Comparison of ENCODE assay signal across 8 cellular contexts in genomic region chr1:161045749-161046573, GRCh38. TPM values are rescaled to one million over a fixed set of nuclear protein-coding genes. Genes with fewer than 3 reads are reported as not detected.
A peak's percentile ranks its signal among the peaks of the same experiment; 100 is the strongest.
DNase-seq lines count a peak whose midpoint lies in the region; ATAC-seq, FAIRE-seq and TF ChIP-seq lines count a peak whose summit lies in the region.

USF1 (minus strand) TSS chr1:161045977; CDS start chr1:161043275, 2,702 bp downstream.

- peak within 1 kb of the TSS; percentile 80 to 96 (median 87) for H3K27ac ChIP-seq in adrenal gland
- peak within 1 kb of the TSS; percentile 86 to 98 (median 95) for H3K27ac ChIP-seq in heart right ventricle
- H3K27ac ChIP-seq in upper lobe of right lung, result peak within 1 kb of the TSS; percentile 98

- intact Hi-C loops in adrenal gland (cut with DNase I), result no loop called here
- intact Hi-C loops in heart right ventricle (cut with DNase I), result loop anchor here in 7 of 10 donors (1.0 to 10.0 kb wide), 7 partner anchors 27 to 706 kb away; partner anchors contain the start of genes KLHDC9 (in 2 of the 7), NIT1 (in 1 of the 7) and PFDN2 (in 1 of the 7)
- intact Hi-C loops in posterior vena cava (cut with DNase I), result no loop called here
- intact Hi-C loops in upper lobe of right lung (cut with DNase I), result no loop called here

- 0% methylated on average over 21 to 29 of the region's 29 CpGs for WGBS in adrenal gland, 4 donors
- 0 to 1% methylated on average over 29 of the region's 29 CpGs for WGBS in heart right ventricle, 2 donors

- DNase-seq in GM12891 (ENCODE audit: insufficient read length, low spot score) (peak; percentile 75), NCI-H146 (lab: John Stamatoyannopoulos, UW) (peak; percentile 95), T-helper 1 cell (peak; percentile 83 to 96 (median 86)), adrenal gland (peak; percentile 94 to 98 (median 94)), heart right ventricle (peak; percentile 90 to 94), posterior vena cava (ENCODE audit: low spot score) (peak; percentile 97), upper lobe of right lung (peak; percentile 95)

- ATAC-seq in HG02852 (IDR thresholded peaks at IDR 0.05; ENCODE audit: unreplicated experiment) (peak; percentile 64), heart right ventricle (peak; percentile 97 to 98 (median 98)), upper lobe of right lung (peak; percentile 93)

- peak; percentile 98 for FAIRE-seq in GM12891 (lab: Jason Lieb, UNC)

- TF ChIP-seq CTCF in adrenal gland (IDR thresholded peaks at IDR 0.05) (no peak), heart right ventricle (IDR thresholded peaks at IDR 0.05) (no peak), upper lobe of right lung (IDR thresholded peaks at IDR 0.05) (no peak)

- H3K9me3 ChIP-seq in adrenal gland (replicated peaks in 1 of 3) (no peaks in the 10 kb centered on the region), heart right ventricle (no peaks in the 10 kb centered on the region), upper lobe of right lung (no peaks in the 10 kb centered on the region)

- H3K36me3 ChIP-seq in adrenal gland (replicated peaks in 1 of 2), result peaks cover 0 to 31% of the 10 kb centered on the region in 2 donors
- H3K36me3 ChIP-seq in heart right ventricle, result peaks cover 0 to 47% (median 21%) of the 10 kb centered on the region in 9 donors
- H3K36me3 ChIP-seq in upper lobe of right lung, result peaks cover 28% of the 10 kb centered on the region

- H3K27me3 ChIP-seq in adrenal gland (no peaks in the 10 kb centered on the region), heart right ventricle (no peaks in the 10 kb centered on the region), upper lobe of right lung (no peaks in the 10 kb centered on the region)

- H3K4me3 ChIP-seq in adrenal gland, result peak within 1 kb of the TSS; percentile 31 to 94 (median 87)
- peak within 1 kb of the TSS; percentile 65 to 98 (median 86) for H3K4me3 ChIP-seq in heart right ventricle
- H3K4me3 ChIP-seq in upper lobe of right lung, result peak within 1 kb of the TSS; percentile 97

- peaks cover 10 to 11% of the 10 kb centered on the region in 2 donors for H3K4me1 ChIP-seq in adrenal gland (replicated peaks in 1 of 2)
- H3K4me1 ChIP-seq in heart right ventricle, result peaks cover 0 to 53% (median 17%) of the 10 kb centered on the region in 9 donors
- peaks cover 14% of the 10 kb centered on the region for H3K4me1 ChIP-seq in upper lobe of right lung

- TF ChIP-seq POLR2A in GM12891 (IDR thresholded peaks at IDR 0.05; ENCODE audit: low read depth, low read length) (peak; percentile 90), adrenal gland (IDR thresholded peaks at IDR 0.05) (peak; percentile 72 to 89)

TF ChIP-seq in GM12891, 5 proteins besides CTCF, POLR2A, EP300 and RAD21:
- TF ChIP-seq POLR2AphosphoS5 (IDR thresholded peaks at IDR 0.05; ENCODE audit: low read depth, low read length) (peak; percentile 69), PAX5 (IDR thresholded peaks at IDR 0.05; ENCODE audit: insufficient read depth, low read length, severe bottlenecking) (no peak), TAF1 (IDR thresholded peaks at IDR 0.05; ENCODE audit: low read depth, low read length) (peak; percentile 88), SPI1 (IDR thresholded peaks at IDR 0.05; ENCODE audit: low read depth, low read length) (peak; percentile 76), POU2F2 (IDR thresholded peaks at IDR 0.05; ENCODE audit: low read depth, low read length) (peak; percentile 80)

RNA-seq across cellular contexts. Expression of gene USF1, which starts in this region (rescaled TPM):
- 47.6 TPM for polyA plus RNA-seq in GM12891 (2012; ENCODE audit: low read depth, missing spikeins)
- 10 to 100 TPM; 41.3 to 82.9 (median 63.7) TPM for total RNA-seq in adrenal gland
- polyA plus RNA-seq in adrenal gland, result 100 to 1,000 TPM in 2 of 3 donors, 10 to 100 TPM in 1; 48.0 to 153 (median 144) TPM
- total RNA-seq in heart right ventricle, result 10 to 100 TPM; 23.7 to 43.6 (median 28.5) TPM
- polyA plus RNA-seq in heart right ventricle, result 10 to 100 TPM; 42.4 to 55.1 TPM
- 10 to 100 TPM; 33.5 to 40.0 TPM for total RNA-seq in posterior vena cava
- total RNA-seq in upper lobe of right lung, result 67.6 TPM

Comparison
In these comparisons a context has a peak if more than half of its experiments do, and no peak if none do; other contexts are left out.
1. Peak in every context shown above with its lines: DNase-seq, ATAC-seq, H3K4me3 ChIP-seq and H3K27ac ChIP-seq.
2. intact Hi-C loops: an anchor here in heart right ventricle (1.0 to 10.0 kb wide); none called in adrenal gland, posterior vena cava and upper lobe of right lung.